Comparison of ENCODE assay signal across 1 cellular context in genomic region chr1:226679853-226680516, GRCh38.
A peak's percentile ranks its signal among the peaks of the same experiment; 100 is the strongest.
TF ChIP-seq lines count a peak whose summit lies in the region.

No MANE protein-coding gene starts in this region.

TF ChIP-seq in WTC11, 78 proteins besides CTCF, POLR2A, EP300 and RAD21 (continued from another document and continues in another):
- TF ChIP-seq ZNF532 (CRISPR knock-in tag; IDR thresholded peaks at IDR 0.05; ENCODE audit: borderline replicate concordance) (no peak), ATF3 (CRISPR knock-in tag; conservative IDR thresholded peaks at IDR 0.05) (no peak), STAT6 (CRISPR knock-in tag; conservative IDR thresholded peaks at IDR 0.05; ENCODE audit: low read depth) (no peak), ATF6 (CRISPR knock-in tag; IDR thresholded peaks at IDR 0.05) (no peak), ERG (CRISPR knock-in tag; IDR thresholded peaks at IDR 0.05) (no peak), NR3C1 (CRISPR knock-in tag; conservative IDR thresholded peaks at IDR 0.05; ENCODE audit: low read depth) (no peak), ZSCAN18 (CRISPR knock-in tag; IDR thresholded peaks at IDR 0.05) (no peak), ZNF416 (CRISPR knock-in tag; IDR thresholded peaks at IDR 0.05) (no peak), ZBTB43 (CRISPR knock-in tag; IDR thresholded peaks at IDR 0.05) (no peak), PRDM15 (CRISPR knock-in tag; IDR thresholded peaks at IDR 0.05) (no peak), TP53 (CRISPR knock-in tag; IDR thresholded peaks at IDR 0.05) (no peak), ZBTB21 (CRISPR knock-in tag; IDR thresholded peaks at IDR 0.05; ENCODE audit: borderline replicate concordance) (no peak), FOXK1 (CRISPR knock-in tag; IDR thresholded peaks at IDR 0.05) (no peak), ETV6 (CRISPR knock-in tag; IDR thresholded peaks at IDR 0.05) (peak; percentile 75; the same call in 1 of the 2 replicates), NFATC4 (CRISPR knock-in tag; IDR thresholded peaks at IDR 0.05) (no peak), KAT7 (CRISPR knock-in tag; IDR thresholded peaks at IDR 0.05; ENCODE audit: borderline replicate concordance) (no peak), GTF2I (CRISPR knock-in tag; conservative IDR thresholded peaks at IDR 0.05) (no peak), ELF4 (CRISPR knock-in tag; IDR thresholded peaks at IDR 0.05; ENCODE audit: low read depth) (no peak), GRHL2 (CRISPR knock-in tag; IDR thresholded peaks at IDR 0.05; ENCODE audit: insufficient replicate concordance, severe bottlenecking) (no peak), USF1 (CRISPR knock-in tag; IDR thresholded peaks at IDR 0.05) (peak; percentile 92), E2F5 (CRISPR knock-in tag; IDR thresholded peaks at IDR 0.05) (no peak), MAX (CRISPR knock-in tag; IDR thresholded peaks at IDR 0.05) (peak; percentile 87), RELA (CRISPR knock-in tag; IDR thresholded peaks at IDR 0.05; ENCODE audit: borderline replicate concordance) (no peak), GABPB1 (CRISPR knock-in tag; IDR thresholded peaks at IDR 0.05) (no peak), FOXJ3 (CRISPR knock-in tag; IDR thresholded peaks at IDR 0.05; ENCODE audit: borderline replicate concordance) (no peak), SMAD4 (CRISPR knock-in tag; IDR thresholded peaks at IDR 0.05) (no peak), OVOL2 (CRISPR knock-in tag; IDR thresholded peaks at IDR 0.05; ENCODE audit: borderline replicate concordance) (no peak), ZNF121 (CRISPR knock-in tag; IDR thresholded peaks at IDR 0.05) (peak; percentile 96), ATF1 (CRISPR knock-in tag; IDR thresholded peaks at IDR 0.05) (no peak), CREB1 (CRISPR knock-in tag; IDR thresholded peaks at IDR 0.05) (peak; percentile 47; the same call in 1 of the 2 replicates), E2F4 (CRISPR knock-in tag; IDR thresholded peaks at IDR 0.05; ENCODE audit: borderline replicate concordance, low read depth) (no peak), CBFB (CRISPR knock-in tag; IDR thresholded peaks at IDR 0.05; ENCODE audit: low read depth) (no peak), SP1 (CRISPR knock-in tag; conservative IDR thresholded peaks at IDR 0.05) (peak; percentile 77), NR2C2 (CRISPR knock-in tag; IDR thresholded peaks at IDR 0.05) (no peak), MXD4 (CRISPR knock-in tag; IDR thresholded peaks at IDR 0.05; ENCODE audit: borderline replicate concordance) (no peak), ATF2 (CRISPR knock-in tag; IDR thresholded peaks at IDR 0.05; ENCODE audit: borderline replicate concordance, low read depth) (no peak), JAZF1 (CRISPR knock-in tag; IDR thresholded peaks at IDR 0.05) (no peak)
